21 cellular contexts compared by ENCODE assay signal in the genomic region with DNA sequence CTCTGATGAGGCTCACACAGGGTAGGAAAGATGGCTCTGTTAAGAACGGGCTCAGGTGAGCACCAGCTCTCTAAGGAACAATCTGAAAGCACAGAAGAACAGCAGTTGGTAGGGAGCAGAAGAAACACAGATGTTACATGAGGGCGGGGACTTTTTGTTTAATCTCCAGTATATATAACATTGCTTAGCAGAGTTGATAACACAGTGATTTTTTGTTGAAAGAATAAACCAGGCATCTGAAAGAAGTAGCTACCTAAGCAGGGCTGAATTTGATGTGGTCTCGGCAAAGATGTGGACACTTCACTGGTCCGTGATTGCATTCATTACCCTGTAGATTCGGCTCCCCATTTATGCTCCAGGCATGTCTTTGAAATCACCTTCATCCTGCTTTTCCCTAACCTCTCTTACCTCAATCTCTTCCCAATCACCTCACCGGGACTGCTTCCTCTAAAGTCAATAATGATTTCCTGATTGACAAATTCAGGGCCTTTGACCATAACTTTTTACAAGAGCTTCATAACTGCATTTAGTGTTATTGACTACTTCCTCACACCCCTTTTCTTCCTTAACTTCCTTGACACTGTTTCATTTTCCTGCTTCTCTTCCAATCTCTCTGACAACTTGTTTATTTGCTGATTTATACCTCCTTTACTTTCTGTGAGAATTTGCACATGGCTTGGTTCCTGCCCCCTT. TPM values are rescaled to one million over a fixed set of nuclear protein-coding genes. Genes with fewer than 3 reads are reported as not detected.
DNase-seq lines count a peak whose midpoint lies in the region; ATAC-seq, FAIRE-seq and TF ChIP-seq lines count a peak whose summit lies in the region.
"Had no signal": no experiment of that assay in that cellular context is flagged by ENCODE, and none has a peak within 500 bp of the region (broad histone marks: within the 10 kb centered on the region; RNA-seq: fewer than 3 reads in every experiment).

No MANE protein-coding gene starts in this region.

- CTCF ChIA-PET in activated CD8-positive, alpha-beta memory T cell treated with anti-CD3 and anti-CD28 coated beads, Interleukin-2, amount 10 ng/mL, durations not matched to agents 7 days and 5 days (lab: Charles Lee): interaction anchor here (0.6 to 2.1 kb wide), 5 partner anchors 19 to 566 kb away, joined by 3 to 6 read pairs (median 5); no protein-coding TSS in a partner anchor
- CTCF ChIA-PET in H1 (lab: Charles Lee; ENCODE audit: partially characterized antibody): interaction anchor here (0.5 to 1.1 kb wide), 3 partner anchors 24 to 128 kb away, joined by 3 to 4 read pairs (median 4); partner anchors contain the start of gene SAMD3

- H4K5ac ChIP-seq in H1 (ENCODE audit: insufficient read length, low read depth, low read length): no peak overlapping the region

- H4K20me1 ChIP-seq in H1 (replicated peaks in 1 of 2; ENCODE audit: control insufficient read depth in 1 of 2, insufficient read depth in 2 of 2, low read length in 2 of 2) (no peaks in the 10 kb centered on the region), GM23248 (ENCODE audit: insufficient read depth) (no peaks in the 10 kb centered on the region)

- FAIRE-seq in GM19239 (lab: Jason Lieb, UNC) (peak; percentile 35), H1 (lab: Jason Lieb, UNC) (no peak)
- FAIRE-seq: D721Med had no signal

- in situ Hi-C loops in GM23248 (cut with MboI): no loop called here

- H3K27ac Mint-ChIP-seq in activated CD8-positive, alpha-beta memory T cell treated with anti-CD3 and anti-CD28 coated beads, Interleukin-2, amount 10 ng/mL, durations not matched to agents 7 days and 5 days: peak overlapping the region; percentile 39
- H3K27ac Mint-ChIP-seq in natural killer cell treated with Interleukin-12 subunit alpha and Interleukin-12 subunit beta and Interleukin-15 and Interleukin-18, amount 100 ng/mL, for 72 hours: peak overlapping the region; percentile 91 to 93
- H3K27ac Mint-ChIP-seq: HFFc6 had no signal

- no peak overlapping the region for H2BK5ac ChIP-seq in H1 (ENCODE audit: low read depth, low read length)

- H3K4me2 ChIP-seq in H1 (ENCODE audit: insufficient read depth in 1 of 2, low read depth in 2 of 2, low read length in 2 of 2) (no peak overlapping the region), GM23248 (ENCODE audit: unreplicated experiment) (no peak overlapping the region)

- no peak overlapping the region for H4K8ac ChIP-seq in H1 (ENCODE audit: extremely low read depth, insufficient read depth, low read length)

- no peak overlapping the region for H3K4ac ChIP-seq in H1 (replicated peaks; ENCODE audit: insufficient read length, low read depth, low read length)

- no peaks in the 10 kb centered on the region for H3K23me2 ChIP-seq in H1 (ENCODE audit: low read depth, low read length)

- H2BK15ac ChIP-seq in H1 (ENCODE audit: low read length): no peak overlapping the region

- H3K27ac ChIP-seq in H1 (ENCODE audit: low read depth, low read length) (no peak overlapping the region), GM23248 (no peak overlapping the region)
- H3K27ac ChIP-seq: C4-2B had no signal

- H3K9ac ChIP-seq in H1 (replicated peaks in 1 of 4; ENCODE audit: extremely low read depth in 1 of 4, low read depth in 3 of 4, low read length in 3 of 4) (no peak overlapping the region), GM23248 (no peak overlapping the region)

- no peak for TF ChIP-seq CTCF in H1 (IDR thresholded peaks at IDR 0.05; ENCODE audit: control extremely low read depth in 1 of 3, insufficient read depth in 1 of 3, low read depth in 1 of 3, low read length in 3 of 3)

- peaks cover 66% of the 10 kb centered on the region for H3K36me3 Mint-ChIP-seq in activated CD8-positive, alpha-beta memory T cell treated with anti-CD3 and anti-CD28 coated beads, Interleukin-2, amount 10 ng/mL, durations not matched to agents 7 days and 5 days
- no peaks in the 10 kb centered on the region for H3K36me3 Mint-ChIP-seq in natural killer cell treated with Interleukin-12 subunit alpha and Interleukin-12 subunit beta and Interleukin-15 and Interleukin-18, amount 100 ng/mL, for 72 hours

- no peak overlapping the region for H3K23ac ChIP-seq in H1 (ENCODE audit: insufficient read length)

- H3F3A ChIP-seq in GM23248 (ENCODE audit: insufficient read depth): no peaks in the 10 kb centered on the region

- H3K9me3 ChIP-seq in H1 (ENCODE audit: insufficient read depth in 2 of 2, low read depth in 1 of 2, low read length in 1 of 2) (peaks cover 8 to 15% of the 10 kb centered on the region in 2 experiments), GM23248 (ENCODE audit: low read depth) (no peaks in the 10 kb centered on the region)

- no peak overlapping the region for H3K4me3 Mint-ChIP-seq in activated CD8-positive, alpha-beta memory T cell treated with anti-CD3 and anti-CD28 coated beads, Interleukin-2, amount 10 ng/mL, durations not matched to agents 7 days and 5 days
- H3K4me3 Mint-ChIP-seq in natural killer cell treated with Interleukin-12 subunit alpha and Interleukin-12 subunit beta and Interleukin-15 and Interleukin-18, amount 100 ng/mL, for 72 hours: peak overlapping the region; percentile 63
- H3K4me3 Mint-ChIP-seq: HFFc6 had no signal

- H3K9me3 Mint-ChIP-seq in activated CD8-positive, alpha-beta memory T cell treated with anti-CD3 and anti-CD28 coated beads, Interleukin-2, amount 10 ng/mL, durations not matched to agents 7 days and 5 days (ENCODE audit: low read depth): peaks cover 4% of the 10 kb centered on the region
- no peaks in the 10 kb centered on the region for H3K9me3 Mint-ChIP-seq in natural killer cell treated with Interleukin-12 subunit alpha and Interleukin-12 subunit beta and Interleukin-15 and Interleukin-18, amount 100 ng/mL, for 72 hours
- H3K9me3 Mint-ChIP-seq: HFFc6 had no signal

- no peaks in the 10 kb centered on the region for H3K79me2 ChIP-seq in H1 (ENCODE audit: control insufficient read depth in 1 of 2, insufficient read depth in 2 of 2, low read length in 2 of 2)
- no peaks in the 10 kb centered on the region for H3K79me2 ChIP-seq in GM23248 (ENCODE audit: insufficient read depth)

- H3K9me2 ChIP-seq in GM23248 (ENCODE audit: insufficient read depth): no peaks in the 10 kb centered on the region

- H3K4me3 ChIP-seq in H1 (ENCODE audit: extremely low read depth in 1 of 4, insufficient read depth in 2 of 4, low read depth in 3 of 4, low read length in 4 of 4): no peak overlapping the region
- no peak overlapping the region for H3K4me3 ChIP-seq in GM23248

- no peak overlapping the region for H2BK120ac ChIP-seq in H1 (replicated peaks; ENCODE audit: low read depth, low read length)

- DNase-seq in activated CD8-positive, alpha-beta memory T cell treated with anti-CD3 and anti-CD28 coated beads, Interleukin-2, amount 10 ng/mL, durations not matched to agents 7 days and 5 days: no peak
- DNase-seq in activated CD8-positive, alpha-beta memory T cell treated with anti-CD3 and anti-CD28 coated beads, Interleukin-2, amount 50 U/mL, for 4 hours: no peak
- DNase-seq in GM19239 (ENCODE audit: insufficient read length, low spot score) (no peak), H1 (ENCODE audit: low read depth in 1 of 2, low spot score in 2 of 2) (no peak), occipital lobe (lab: John Stamatoyannopoulos, UW) (no peak), NCI-H526 treated with DMSO at 0.1 percent for 48 hours (lab: John Stamatoyannopoulos, UW) (no peak), GM23248 (no peak)
- no peak for DNase-seq in natural killer cell treated with Interleukin-12 subunit alpha and Interleukin-12 subunit beta and Interleukin-15 and Interleukin-18, amount 100 ng/mL, for 72 hours (ENCODE audit: low spot score)
- DNase-seq: DND-41, GDM1, GOT3, HFFc6, KG1, NCI-H1048, NCI-H2107, NCI-H226, NCI-H526, RPMI8226 had no signal

- no peak for TF ChIP-seq POLR2A in H1 (IDR thresholded peaks at IDR 0.05; ENCODE audit: control extremely low read depth in 1 of 2, low read depth in 2 of 2, low read length in 2 of 2)

- H3K4me1 ChIP-seq in H1 (replicated peaks in 1 of 4; ENCODE audit: control insufficient read depth in 3 of 4, insufficient read depth in 4 of 4, low read length in 3 of 4) (no peaks in the 10 kb centered on the region), GM23248 (ENCODE audit: insufficient read depth) (no peaks in the 10 kb centered on the region)

- no peak for TF ChIP-seq EP300 in H1 (IDR thresholded peaks at IDR 0.05; ENCODE audit: borderline replicate concordance in 1 of 2, low read depth in 2 of 2, low read length in 2 of 2)

- no peak overlapping the region for H3K14ac ChIP-seq in H1 (ENCODE audit: insufficient read length)

- no peak for ATAC-seq in activated CD8-positive, alpha-beta memory T cell treated with anti-CD3 and anti-CD28 coated beads, Interleukin-2, amount 10 ng/mL, durations not matched to agents 7 days and 5 days
- ATAC-seq in natural killer cell treated with Interleukin-12 subunit alpha and Interleukin-12 subunit beta and Interleukin-15 and Interleukin-18, amount 100 ng/mL, for 72 hours: no peak

- H4K91ac ChIP-seq in H1 (replicated peaks; ENCODE audit: insufficient read length, low read length): peak overlapping the region; percentile 25

- peaks cover 50% of the 10 kb centered on the region for H3K4me1 Mint-ChIP-seq in activated CD8-positive, alpha-beta memory T cell treated with anti-CD3 and anti-CD28 coated beads, Interleukin-2, amount 10 ng/mL, durations not matched to agents 7 days and 5 days
- H3K4me1 Mint-ChIP-seq in natural killer cell treated with Interleukin-12 subunit alpha and Interleukin-12 subunit beta and Interleukin-15 and Interleukin-18, amount 100 ng/mL, for 72 hours (ENCODE audit: low read depth in 2 of 2): peaks cover 70 to 86% of the 10 kb centered on the region in 2 donors

- H3K36me3 ChIP-seq in H1 (ENCODE audit: control insufficient read depth in 2 of 4, insufficient read depth in 4 of 4, low read length in 3 of 4) (peaks cover 0 to 4% (median 0%) of the 10 kb centered on the region in 4 experiments; a peak in 2 of 8 replicates), GM23248 (ENCODE audit: low read depth) (no peaks in the 10 kb centered on the region)

- WGBS in H1 (ENCODE audit: extremely low coverage in 1 of 2, insufficient coverage in 1 of 2, insufficient read length in 1 of 2, insufficient replicate concordance in 2 of 2, low coverage in 1 of 2, low lambda C conversion rate in 2 of 2, missing lambda C conversion rate in 1 of 2), 2 experiments: 94% methylated on average over 6 of the region's 6 CpGs; no CpG with 5 or more reads in 1 of the 2 experiments
- 75 to 77% methylated on average over 6 of the region's 6 CpGs for WGBS in GM23248 (ENCODE audit: low coverage in 1 of 2, low lambda C conversion rate in 2 of 2, missing lambda C conversion rate in 2 of 2), 2 experiments

- H2BK12ac ChIP-seq in H1 (ENCODE audit: low read depth, low read length): 0 out of 2 replicates have a peak overlapping the region, but pooled peaks have one; percentile 11

- no peaks in the 10 kb centered on the region for H3K27me3 Mint-ChIP-seq in activated CD8-positive, alpha-beta memory T cell treated with anti-CD3 and anti-CD28 coated beads, Interleukin-2, amount 10 ng/mL, durations not matched to agents 7 days and 5 days
- no peaks in the 10 kb centered on the region for H3K27me3 Mint-ChIP-seq in natural killer cell treated with Interleukin-12 subunit alpha and Interleukin-12 subunit beta and Interleukin-15 and Interleukin-18, amount 100 ng/mL, for 72 hours

- no peak overlapping the region; the same call in 1 of the 2 replicates for H3K18ac ChIP-seq in H1 (ENCODE audit: extremely low read depth, low read length)

- no peak overlapping the region for H3K56ac ChIP-seq in H1 (replicated peaks; ENCODE audit: insufficient read length, low read depth, low read length)

- H3K27me3 ChIP-seq in H1 (replicated peaks in 1 of 4; ENCODE audit: control insufficient read depth in 3 of 4, extremely low read depth in 1 of 4, insufficient read depth in 3 of 4, low read length in 3 of 4) (no peaks in the 10 kb centered on the region), GM23248 (replicated peaks; ENCODE audit: insufficient read depth) (no peaks in the 10 kb centered on the region)

- no peak for TF ChIP-seq RAD21 in H1 (IDR thresholded peaks at IDR 0.05 in 1 of 2, conservative IDR thresholded peaks at IDR 0.05 in 1 of 2; ENCODE audit: low read depth in 2 of 2, low read length in 2 of 2)

- H2BK20ac ChIP-seq in H1 (ENCODE audit: low read length): no peak overlapping the region

- POLR2A ChIA-PET in H1 (lab: Charles Lee; ENCODE audit: partially characterized antibody): no interaction called here

- no peaks in the 10 kb centered on the region for H3K79me1 ChIP-seq in H1 (ENCODE audit: low read depth, low read length)

- no peak overlapping the region for H2AK5ac ChIP-seq in H1 (ENCODE audit: low read depth, low read length)

- no peak overlapping the region for H2AFZ ChIP-seq in H1 (ENCODE audit: low read length)
- H2AFZ ChIP-seq in GM23248: no peak overlapping the region

RNA-seq across cellular contexts. Expression of gene SAMD3, which starts 34.4 kb away (rescaled TPM):
- total RNA-seq in activated CD8-positive, alpha-beta memory T cell treated with anti-CD3 and anti-CD28 coated beads, Interleukin-2, amount 10 ng/mL, durations not matched to agents 7 days and 5 days: 10 to 100 TPM; 14.3 to 47.9 TPM
- total RNA-seq in H1 (2021; fragmentation: NEBNext Ultra II Directional; extraction: Animal tissue kit (Norgen Biotek cat#: 25700)): 1.9 and 3.5 TPM in 2 replicates
- 1.2 and 1.8 TPM in 2 replicates for polyA plus RNA-seq in H1 (2011; rRNA removed)
- 1.4 TPM for polyA plus RNA-seq in H1 (2011; cell fraction: cytosol; rRNA removed)
- 1.7 TPM for polyA plus RNA-seq in H1 (2011; cell fraction: nucleus; rRNA removed)
- 0.72 to 2.3 TPM (median 0.97 TPM) in 4 replicates for polyA plus RNA-seq in H1 (2012, experiment 1 of 2)
- polyA plus RNA-seq in H1 (2012, experiment 2 of 2): 0.64 TPM
- 3.0 TPM for polyA plus RNA-seq in H1 (2013, experiment 1 of 2)
- polyA plus RNA-seq in H1 (2013, experiment 2 of 2): 1.9 TPM
- 1.3 and 3.4 TPM in 2 replicates for polyA minus RNA-seq in H1 (2011; rRNA and poly(A)+ RNA removed)
- polyA minus RNA-seq in H1 (2011; cell fraction: cytosol; rRNA and poly(A)+ RNA removed): not detected
- 7.4 TPM for polyA minus RNA-seq in H1 (2011; cell fraction: nucleus; rRNA and poly(A)+ RNA removed)
- 10 to 100 TPM; 14.6 to 39.3 TPM for total RNA-seq in natural killer cell treated with Interleukin-12 subunit alpha and Interleukin-12 subunit beta and Interleukin-15 and Interleukin-18, amount 100 ng/mL, for 72 hours
- 15.6 TPM for total RNA-seq in occipital lobe
- 0.32 and 11.3 TPM in 2 replicates for total RNA-seq in GM23248 (2014; rRNA removed; shearing (Covaris generic))
- 0.73 and 1.2 TPM in 2 replicates for polyA plus RNA-seq in GM23248 (2016; fragmentation: Nextera tagmentation; extraction: Ambion mirVana)
- total RNA-seq: OCI-LY7 had no signal
